Comparison of ENCODE assay signal across 9 cellular contexts in the genomic region with DNA sequence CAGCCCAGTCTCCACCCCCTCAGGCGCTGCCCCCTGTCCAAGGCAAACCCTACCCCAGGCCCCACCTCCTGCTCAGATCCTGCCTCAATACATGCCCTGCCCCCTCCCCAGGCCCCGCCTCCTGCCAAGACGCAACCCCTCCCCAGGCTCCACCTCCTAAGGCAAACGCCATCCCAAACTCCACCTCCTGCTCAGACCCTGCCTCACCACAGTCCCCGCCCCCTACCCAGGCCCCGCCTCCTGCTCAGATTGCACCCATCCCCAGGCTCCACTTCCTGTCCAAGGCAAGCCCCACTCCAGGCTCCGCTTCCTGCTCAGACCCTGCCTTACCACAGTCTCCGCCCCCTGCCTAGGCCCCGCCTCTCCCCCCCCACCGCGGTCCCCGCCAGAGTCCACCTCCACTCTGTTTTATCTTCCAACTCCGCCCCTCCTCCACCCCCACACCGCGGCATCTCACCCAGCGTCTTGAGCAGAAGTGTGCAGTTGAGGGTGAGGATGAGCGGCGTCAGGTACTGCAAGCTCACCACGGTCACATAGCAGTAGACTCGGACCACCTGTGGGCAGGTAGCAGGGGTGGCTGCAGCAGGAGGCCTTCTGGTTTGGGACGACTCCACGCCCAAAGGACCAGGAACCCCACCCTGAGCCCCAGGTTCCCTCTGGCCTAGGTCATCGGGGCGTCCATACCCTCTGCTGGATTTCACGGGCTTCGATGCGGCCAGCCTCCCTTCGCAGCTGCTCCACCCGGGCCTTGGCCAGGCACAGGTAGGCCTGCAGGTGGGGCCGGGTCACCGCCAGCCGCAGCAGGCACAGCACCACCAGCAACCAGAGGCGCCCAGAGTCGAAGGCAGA. TPM values are rescaled to one million over a fixed set of nuclear protein-coding genes. Genes with fewer than 3 reads are reported as not detected.
DNase-seq lines count a peak whose midpoint lies in the region; ATAC-seq and TF ChIP-seq lines count a peak whose summit lies in the region.
"Had no signal": no experiment of that assay in that cellular context is flagged by ENCODE, and none has a peak within 500 bp of the region (broad histone marks: within the 10 kb centered on the region; RNA-seq: fewer than 3 reads in every experiment).

No MANE protein-coding gene starts in this region.

- no peak overlapping the region for H3K4me3 ChIP-seq in DND-41 (ENCODE audit: low read depth in 1 of 2, low read length in 2 of 2)
- H3K4me3 ChIP-seq: psoas muscle had no signal

- H3K9me3 ChIP-seq in DND-41 (ENCODE audit: insufficient read depth, low read length, severe bottlenecking), result peaks cover 10% of the 10 kb centered on the region

- H3K27me3 ChIP-seq in DND-41 (ENCODE audit: insufficient read depth, low read length, poor library complexity), result no peaks in the 10 kb centered on the region

- no peaks in the 10 kb centered on the region for H3K79me2 ChIP-seq in DND-41 (ENCODE audit: insufficient read depth, low read length)

- no peaks in the 10 kb centered on the region for H3K4me1 ChIP-seq in DND-41 (ENCODE audit: insufficient read depth, low read length)
- H3K4me1 ChIP-seq: psoas muscle had no signal

- H3K9ac ChIP-seq in DND-41 (ENCODE audit: low read depth, low read length), result no peak overlapping the region

- DNase-seq in DND-41 (peak; percentile 79), MV-4-11 (lab: John Stamatoyannopoulos, UW) (peak; percentile 43), dermis blood vessel endothelial cell (peak; percentile 35), mucosa of gallbladder (ENCODE audit: low spot score) (peak; percentile 92), LoVo (ENCODE audit: low spot score) (no peak)

- no peak overlapping the region for H3K4me2 ChIP-seq in DND-41 (ENCODE audit: insufficient read depth, low read length)

- H2AFZ ChIP-seq in DND-41 (ENCODE audit: low read depth, low read length), result no peak overlapping the region

- no peak overlapping the region for H3K27ac ChIP-seq in DND-41 (ENCODE audit: low read length)
- H3K27ac ChIP-seq: psoas muscle had no signal

- ATAC-seq in DND-41 (ENCODE audit: insufficient read depth, low read depth), result peak; percentile 85
- no peak for ATAC-seq in HG03432 (IDR thresholded peaks at IDR 0.05; ENCODE audit: unreplicated experiment)
- no peak for ATAC-seq in GM19395 (IDR thresholded peaks at IDR 0.05; ENCODE audit: unreplicated experiment)
- ATAC-seq in HG02840 (IDR thresholded peaks at IDR 0.05; ENCODE audit: low FRiP score, unreplicated experiment), result no peak

- no peaks in the 10 kb centered on the region for H4K20me1 ChIP-seq in DND-41 (ENCODE audit: insufficient read depth, low read length)

- no peak for TF ChIP-seq CTCF in DND-41 (IDR thresholded peaks at IDR 0.05; ENCODE audit: borderline replicate concordance, extremely low read depth, low read length, poor library complexity, severe bottlenecking)

- peaks cover 40% of the 10 kb centered on the region for H3K36me3 ChIP-seq in DND-41 (ENCODE audit: insufficient read depth, low read length)

RNA-seq across cellular contexts. Expression of gene TMEM161A, which starts 17.7 kb away (rescaled TPM):
- total RNA-seq in dermis blood vessel endothelial cell, result 18.7 and 26.5 TPM in 2 replicates
- total RNA-seq in mucosa of gallbladder, result 33.2 TPM

RNA-seq across cellular contexts. Expression of gene MEF2B, which starts 49.5 kb away (rescaled TPM):
- total RNA-seq in dermis blood vessel endothelial cell (0.34 TPM in 1 of 2 replicates, not detected in the other), mucosa of gallbladder (4.3 TPM)

RNA-seq across cellular contexts. Expression of gene SLC25A42, which starts 56.7 kb away (rescaled TPM):
- total RNA-seq in dermis blood vessel endothelial cell, result 4.4 and 4.5 TPM in 2 replicates
- 10.5 TPM for total RNA-seq in mucosa of gallbladder
